8 cellular contexts compared by ENCODE assay signal in genomic region chr5:178232124-178232919, GRCh38. TPM values are rescaled to one million over a fixed set of nuclear protein-coding genes. Genes with fewer than 3 reads are reported as not detected.
DNase-seq lines count a peak whose midpoint lies in the region; TF ChIP-seq lines count a peak whose summit lies in the region.

Gene PHYKPL, minus strand, starts transcription at chr5:178232802. Its CDS starts 252 bp downstream, at chr5:178232550.

- peak within 1 kb of the TSS; percentile 91 for H3K4me3 Mint-ChIP-seq in activated naive CD4-positive, alpha-beta T cell treated with anti-CD3 and anti-CD28 coated beads, Interleukin-2, amount 50 U/mL, for 24 hours

- H3K27me3 ChIP-seq in osteoblast (ENCODE audit: insufficient read depth, low read length) (no peaks in the 10 kb centered on the region), tibial nerve (no peaks in the 10 kb centered on the region)

- H3K36me3 ChIP-seq in osteoblast (ENCODE audit: insufficient read depth, low read length), result peaks cover 20% of the 10 kb centered on the region
- H3K36me3 ChIP-seq in tibial nerve, result peaks cover 0 to 41% (median 0%) of the 10 kb centered on the region in 3 donors

- H2AFZ ChIP-seq in osteoblast (ENCODE audit: low read length), result peak within 1 kb of the TSS; percentile 83

- peak in 1 of 2 donors; percentile 41 for TF ChIP-seq POLR2A in tibial nerve (IDR thresholded peaks at IDR 0.05)

- no peaks in the 10 kb centered on the region for H3K9me3 Mint-ChIP-seq in activated naive CD4-positive, alpha-beta T cell treated with anti-CD3 and anti-CD28 coated beads, Interleukin-2, amount 50 U/mL, for 24 hours

- H4K20me1 ChIP-seq in osteoblast (ENCODE audit: insufficient read depth, low read length), result peaks cover 15% of the 10 kb centered on the region

- TF ChIP-seq EP300 in tibial nerve (IDR thresholded peaks at IDR 0.05), result peak in 1 of 2 donors; percentile 81

- peak within 1 kb of the TSS; percentile 81 for H3K4me2 ChIP-seq in osteoblast (ENCODE audit: insufficient read depth, low read length)

- H3K4me1 ChIP-seq in osteoblast (ENCODE audit: insufficient read depth, low read length), result peaks cover 28% of the 10 kb centered on the region
- peaks cover 0 to 60% (median 33%) of the 10 kb centered on the region in 4 donors for H3K4me1 ChIP-seq in tibial nerve

- no peaks in the 10 kb centered on the region for H3K9me3 ChIP-seq in osteoblast (ENCODE audit: low read depth, low read length)
- H3K9me3 ChIP-seq in tibial nerve, result peaks cover 0 to under 1% (median 0%) of the 10 kb centered on the region in 4 donors

- H3K4me3 ChIP-seq in osteoblast (ENCODE audit: insufficient read depth, low read length), result peak within 1 kb of the TSS; percentile 91
- H3K4me3 ChIP-seq in tibial nerve, result peak within 1 kb of the TSS; percentile 88 to 98 (median 94)

- WGBS in tibial nerve, 2 donors, result 1% methylated on average over 67 of the region's 102 CpGs; no CpG with 5 or more reads in 1 of the 2 donors

- peaks cover 54% of the 10 kb centered on the region for H3K4me1 Mint-ChIP-seq in activated naive CD4-positive, alpha-beta T cell treated with anti-CD3 and anti-CD28 coated beads, Interleukin-2, amount 50 U/mL, for 24 hours

- H3K27ac ChIP-seq in osteoblast (ENCODE audit: low read depth, low read length) (peak within 1 kb of the TSS; percentile 76), tibial nerve (peak within 1 kb of the TSS; percentile 94 to 97 (median 96))

- TF ChIP-seq CTCF in GM20000 (IDR thresholded peaks at IDR 0.05; ENCODE audit: extremely low read depth, missing control alignments) (no peak), osteoblast (IDR thresholded peaks at IDR 0.05; ENCODE audit: extremely low read depth, low read depth, low read length) (no peak), tibial nerve (IDR thresholded peaks at IDR 0.05) (peak in 1 of 5 experiments; percentile 11)

- H3K27ac Mint-ChIP-seq in activated naive CD4-positive, alpha-beta T cell treated with anti-CD3 and anti-CD28 coated beads, Interleukin-2, amount 50 U/mL, for 24 hours, result peak within 1 kb of the TSS; percentile 70

- DNase-seq in DMS79 treated with DMSO at 0.1 percent for 48 hours (lab: John Stamatoyannopoulos, UW), result peak; percentile 32
- peak; percentile 85 for DNase-seq in GM20000 (ENCODE audit: low spot score)
- peak; percentile 76 for DNase-seq in HT-29 (ENCODE audit: low spot score)
- peak; percentile 77 for DNase-seq in SK-N-DZ (ENCODE audit: low spot score)
- DNase-seq in glomerular endothelial cell (ENCODE audit: extremely low read depth, low read depth, low spot score), result no peak
- peak; percentile 97 for DNase-seq in osteoblast (ENCODE audit: insufficient read length, low spot score, missing footprints)
- DNase-seq in tibial nerve (ENCODE audit: low spot score in 2 of 2), result peak; percentile 35 to 41

- H3K27me3 Mint-ChIP-seq in activated naive CD4-positive, alpha-beta T cell treated with anti-CD3 and anti-CD28 coated beads, Interleukin-2, amount 50 U/mL, for 24 hours, result no peaks in the 10 kb centered on the region

- H3K36me3 Mint-ChIP-seq in activated naive CD4-positive, alpha-beta T cell treated with anti-CD3 and anti-CD28 coated beads, Interleukin-2, amount 50 U/mL, for 24 hours, result peaks cover 19% of the 10 kb centered on the region

- peaks cover 39% of the 10 kb centered on the region for H3K79me2 ChIP-seq in osteoblast (ENCODE audit: insufficient read depth, low read length)

RNA-seq across cellular contexts. Expression of gene PHYKPL, which starts in this region (rescaled TPM):
- total RNA-seq in HT-29 (2014; rRNA removed; shearing (Covaris generic)), result 46.0 and 59.0 TPM in 2 replicates
- 6.3 and 6.7 TPM in 2 replicates for polyA plus RNA-seq in SK-N-DZ (2014; cell fraction: cytosol; rRNA removed)
- 45.2 and 56.1 TPM in 2 replicates for polyA plus RNA-seq in SK-N-DZ (2014; cell fraction: nucleus; rRNA removed)
- total RNA-seq in glomerular endothelial cell, result 23.3 and 31.0 TPM in 2 replicates
- total RNA-seq in osteoblast, result 35.1 and 36.5 TPM in 2 replicates
- 100 to 1,000 TPM in 2 of 4 donors, 10 to 100 TPM in 2; 77.2 to 121 (median 97.1) TPM for total RNA-seq in tibial nerve
